Comparison of ENCODE assay signal across 8 cellular contexts in genomic region chr17:19370493-19370960, GRCh38. TPM values are rescaled to one million over a fixed set of nuclear protein-coding genes. Genes with fewer than 3 reads are reported as not detected.
DNase-seq lines count a peak whose midpoint lies in the region; ATAC-seq and FAIRE-seq lines count a peak whose summit lies in the region.

No MANE protein-coding gene starts in this region.

- peak overlapping the region in 6 of 8 donors; percentile 62 to 85 (median 82) for H3K4me3 Mint-ChIP-seq in CD4-positive, alpha-beta memory T cell

- POLR2A ChIA-PET in CD4-positive, alpha-beta memory T cell (lab: Charles Lee; ENCODE audit: partially characterized antibody) = interaction anchor here (0.8 to 3.8 kb wide), 6 partner anchors 7 to 402 kb away, joined by 3 to 25 read pairs (median 3); partner anchors contain the start of genes B9D1 and MAPK7

- H3K4me1 ChIP-seq in CD4-positive, alpha-beta memory T cell (ENCODE audit: insufficient read depth, low read length) = peaks cover 47% of the 10 kb centered on the region
- no peaks in the 10 kb centered on the region for H3K4me1 ChIP-seq in small intestine (ENCODE audit: control insufficient read depth in 2 of 2, insufficient read depth in 1 of 2, low read depth in 1 of 2, low read length in 1 of 2)

- no peaks in the 10 kb centered on the region for H3K27me3 ChIP-seq in CD4-positive, alpha-beta memory T cell (ENCODE audit: insufficient read depth, low read length)
- no peaks in the 10 kb centered on the region for H3K27me3 ChIP-seq in small intestine (ENCODE audit: control insufficient read depth in 2 of 2, insufficient read depth in 2 of 2, low read length in 2 of 2)

- no peaks in the 10 kb centered on the region for H3K9me3 ChIP-seq in CD4-positive, alpha-beta memory T cell (ENCODE audit: control insufficient read depth in 1 of 2, low read length in 2 of 2)
- H3K9me3 ChIP-seq in small intestine (ENCODE audit: control insufficient read depth, low read depth) = no peaks in the 10 kb centered on the region

- CTCF ChIA-PET in CD4-positive, alpha-beta memory T cell (lab: Charles Lee; ENCODE audit: partially characterized antibody) = interaction anchor here (0.7 to 3.3 kb wide), 4 partner anchors 8 to 77 kb away, joined by 4 to 13 read pairs (median 9); partner anchors contain the start of genes B9D1 and MAPK7

- no peaks in the 10 kb centered on the region for H3K27me3 Mint-ChIP-seq in CD4-positive, alpha-beta memory T cell

- H3K36me3 ChIP-seq in CD4-positive, alpha-beta memory T cell (ENCODE audit: insufficient read depth, low read length) = no peaks in the 10 kb centered on the region
- no peaks in the 10 kb centered on the region for H3K36me3 ChIP-seq in small intestine (ENCODE audit: control insufficient read depth in 2 of 2, insufficient read depth in 2 of 2, low read length in 2 of 2)

- H3K4me3 ChIP-seq in CD4-positive, alpha-beta memory T cell (ENCODE audit: low read length in 2 of 2) = peak overlapping the region; percentile 8 to 39
- H3K4me3 ChIP-seq in small intestine (ENCODE audit: low read depth in 1 of 2, low read length in 2 of 2) = no peak overlapping the region

- intact Hi-C loops in CD4-positive, alpha-beta memory T cell (cut with micrococcal nuclease) = loop anchor here (1.0 to 10.0 kb wide), 2 partner anchors 8 to 516 kb away; partner anchors contain the start of genes MAPK7 and PRPSAP2

- H3K27ac Mint-ChIP-seq in CD4-positive, alpha-beta memory T cell = peak overlapping the region; percentile 91 to 99 (median 97)

- 64 to 78% (median 75%) methylated on average over 7 of the region's 7 CpGs for WGBS in small intestine, 3 donors

- H3K9me3 Mint-ChIP-seq in CD4-positive, alpha-beta memory T cell = peaks cover 0 to 2% (median 0%) of the 10 kb centered on the region in 8 donors

- no peak for DNase-seq in CD4-positive, alpha-beta memory T cell
- peak; percentile 74 for DNase-seq in SHP77 treated with DMSO at 0.1 percent for 48 hours (lab: John Stamatoyannopoulos, UW)
- DNase-seq in hepatic stellate cell (ENCODE audit: low spot score) = peak; percentile 84
- DNase-seq in cerebellar nuclear complex (lab: John Stamatoyannopoulos, UW) = no peak
- DNase-seq in small intestine = no peak
- DNase-seq in D341Med (ENCODE audit: low spot score) = no peak
- DNase-seq in stimulated activated CD4-positive, alpha-beta T cell treated with anti-CD3 and anti-CD28 coated beads, Interleukin-1b, Interleukin-23, amount 100 ng/mL, for 48 hours = no peak

- ATAC-seq in GM21529 (IDR thresholded peaks at IDR 0.05; ENCODE audit: unreplicated experiment) = peak; percentile 62

- peaks cover 30 to 59% (median 46%) of the 10 kb centered on the region in 4 donors for H3K4me1 Mint-ChIP-seq in CD4-positive, alpha-beta memory T cell

- peaks cover 0 to 2% of the 10 kb centered on the region in 2 donors for H3K36me3 Mint-ChIP-seq in CD4-positive, alpha-beta memory T cell

- peak overlapping the region; percentile 37 for H3K27ac ChIP-seq in CD4-positive, alpha-beta memory T cell (ENCODE audit: low read depth, low read length)
- H3K27ac ChIP-seq in small intestine (ENCODE audit: low read depth in 1 of 2, low read length in 1 of 2) = peak overlapping the region in 1 of 2 donors; percentile 30

- FAIRE-seq in small intestine (lab: Jason Lieb, UNC) = no peak

RNA-seq across cellular contexts. Expression of gene MAPK7, which starts 7.8 kb away (rescaled TPM):
- 10 to 100 TPM; 19.4 to 26.2 TPM for total RNA-seq in CD4-positive, alpha-beta memory T cell
- polyA plus RNA-seq in CD4-positive, alpha-beta memory T cell = 10 to 100 TPM in 1 of 2 donors, 1 to 10 TPM in 1; 2.1 to 12.4 TPM
- 10 to 100 TPM; 18.6 to 19.9 (median 18.9) TPM for polyA plus RNA-seq in small intestine

RNA-seq across cellular contexts. Expression of gene B9D1, which starts 8.0 kb away (rescaled TPM):
- 1 to 10 TPM; 2.5 to 2.8 TPM for total RNA-seq in CD4-positive, alpha-beta memory T cell
- polyA plus RNA-seq in CD4-positive, alpha-beta memory T cell = under 1 TPM in 1 of 2 donors, not detected in 1; 0.29 TPM
- polyA plus RNA-seq in small intestine = 10 to 100 TPM in 2 of 3 donors, 1 to 10 TPM in 1; 2.2 to 13.2 (median 12.5) TPM

RNA-seq across cellular contexts. Expression of gene MFAP4, which starts 16.5 kb away (rescaled TPM):
- not detected for total RNA-seq in CD4-positive, alpha-beta memory T cell
- polyA plus RNA-seq in CD4-positive, alpha-beta memory T cell = not detected
- polyA plus RNA-seq in small intestine = 10 to 100 TPM in 2 of 3 donors, 1 to 10 TPM in 1; 2.2 to 54.0 (median 16.8) TPM

RNA-seq across cellular contexts. Expression of gene RNF112, which starts 40.5 kb away (rescaled TPM):
- 1 to 10 TPM in 1 of 2 experiments, under 1 TPM in 1; 0.87 to 1.6 TPM for total RNA-seq in CD4-positive, alpha-beta memory T cell
- under 1 TPM in 1 of 2 donors, not detected in 1; 0.06 TPM for polyA plus RNA-seq in CD4-positive, alpha-beta memory T cell
- polyA plus RNA-seq in small intestine = 1 to 10 TPM; 1.1 to 5.6 (median 2.7) TPM

Comparison
In these comparisons a context has a peak if more than half of its experiments do, and no peak if none do; other contexts are left out.
1. DNase-seq: peak in SHP77 treated with DMSO at 0.1 percent for 48 hours (single experiment) and hepatic stellate cell (single experiment); none in CD4-positive, alpha-beta memory T cell (0 of 5), cerebellar nuclear complex (0 of 2), small intestine (single experiment), D341Med (single experiment) and stimulated activated CD4-positive, alpha-beta T cell treated with anti-CD3 and anti-CD28 coated beads, Interleukin-1b, Interleukin-23, amount 100 ng/mL, for 48 hours (single experiment).
2. H3K4me3 ChIP-seq: peak in CD4-positive, alpha-beta memory T cell (2 of 2); none in small intestine (0 of 2).